8 cellular contexts compared by ENCODE assay signal in genomic region chr11:47980093-47980906, GRCh38. TPM values are rescaled to one million over a fixed set of nuclear protein-coding genes. Genes with fewer than 3 reads are reported as not detected.
DNase-seq lines count a peak whose midpoint lies in the region; ATAC-seq and TF ChIP-seq lines count a peak whose summit lies in the region.

TSS of gene PTPRJ (plus strand) at chr11:47980559. CDS start at chr11:47980913, 354 bp downstream.

- TF ChIP-seq CTCF in OCI-LY3 (IDR thresholded peaks at IDR 0.05; ENCODE audit: low read depth, low read length): no peak
- no peak for TF ChIP-seq CTCF in fibroblast of mammary gland (conservative IDR thresholded peaks at IDR 0.05; ENCODE audit: control insufficient read depth, insufficient read depth, low read depth, low read length)
- TF ChIP-seq CTCF in suprapubic skin (IDR thresholded peaks at IDR 0.05): no peak

- DNase-seq in NCI-H748 (lab: John Stamatoyannopoulos, UW; ENCODE audit: unreplicated experiment) (peak; percentile 72), NCI-H748 treated with DMSO at 0.1 percent for 48 hours (lab: John Stamatoyannopoulos, UW) (no peak), fibroblast of mammary gland (ENCODE audit: low read depth) (no peak), naive B cell (peak; percentile 56), suprapubic skin (ENCODE audit: low spot score in 2 of 2) (peak in 1 of 2 donors; percentile 67)

- peaks cover 48% of the 10 kb centered on the region for H3K79me2 ChIP-seq in OCI-LY3 (ENCODE audit: low read length)

- H4K20me1 ChIP-seq in OCI-LY3 (ENCODE audit: insufficient read depth, low read length): no peaks in the 10 kb centered on the region; the same call in 1 of the 2 replicates

- H3K9me3 Mint-ChIP-seq in activated T-helper 17 cell treated with anti-CD3 and anti-CD28 coated beads, Interleukin-2, amount 50 U/mL, for 72 hours: no peaks in the 10 kb centered on the region
- no peaks in the 10 kb centered on the region for H3K9me3 Mint-ChIP-seq in naive B cell

- peak within 1 kb of the TSS; percentile 91 for H3K4me3 Mint-ChIP-seq in activated T-helper 17 cell treated with anti-CD3 and anti-CD28 coated beads, Interleukin-2, amount 50 U/mL, for 72 hours
- peak within 1 kb of the TSS; percentile 81 to 96 (median 90) for H3K4me3 Mint-ChIP-seq in naive B cell

- peak within 1 kb of the TSS; percentile 97 for H3K9ac ChIP-seq in OCI-LY3 (ENCODE audit: low read length)

- peak within 1 kb of the TSS; percentile 99 for H3K4me2 ChIP-seq in OCI-LY3 (ENCODE audit: low read length)

- peaks cover 31% of the 10 kb centered on the region for H3K36me3 Mint-ChIP-seq in activated T-helper 17 cell treated with anti-CD3 and anti-CD28 coated beads, Interleukin-2, amount 50 U/mL, for 72 hours (ENCODE audit: low read depth)
- H3K36me3 Mint-ChIP-seq in naive B cell: no peaks in the 10 kb centered on the region

- peak in 1 of 2 donors; percentile 35 for TF ChIP-seq POLR2A in suprapubic skin (IDR thresholded peaks at IDR 0.05)

- H3K27ac ChIP-seq in OCI-LY3 (ENCODE audit: low read length) (peak within 1 kb of the TSS; percentile 84), suprapubic skin (peak within 1 kb of the TSS; percentile 71)

- peak within 1 kb of the TSS; percentile 95 for H3K27ac Mint-ChIP-seq in activated T-helper 17 cell treated with anti-CD3 and anti-CD28 coated beads, Interleukin-2, amount 50 U/mL, for 72 hours
- H3K27ac Mint-ChIP-seq in naive B cell: peak within 1 kb of the TSS in 3 of 6 donors; percentile 12 to 68 (median 40)

- no peaks in the 10 kb centered on the region; the same call in 1 of the 2 replicates for H3K27me3 ChIP-seq in OCI-LY3 (ENCODE audit: low read depth, low read length)
- H3K27me3 ChIP-seq in suprapubic skin: no peaks in the 10 kb centered on the region

- peaks cover 17% of the 10 kb centered on the region for H3K4me1 Mint-ChIP-seq in activated T-helper 17 cell treated with anti-CD3 and anti-CD28 coated beads, Interleukin-2, amount 50 U/mL, for 72 hours
- peaks cover 26 to 46% (median 41%) of the 10 kb centered on the region in 3 donors for H3K4me1 Mint-ChIP-seq in naive B cell

- H3K4me3 ChIP-seq in OCI-LY3 (ENCODE audit: low read length) (peak within 1 kb of the TSS; percentile 93), fibroblast of mammary gland (ENCODE audit: control insufficient read depth, low read depth, low read length) (peak within 1 kb of the TSS; percentile 54), suprapubic skin (peak within 1 kb of the TSS; percentile 88)

- H3K4me1 ChIP-seq in OCI-LY3 (ENCODE audit: low read length): peaks cover 42% of the 10 kb centered on the region
- peaks cover 19% of the 10 kb centered on the region for H3K4me1 ChIP-seq in suprapubic skin

- WGBS in suprapubic skin: 16% methylated on average over 10 of the region's 110 CpGs

- no peak for TF ChIP-seq EP300 in suprapubic skin (IDR thresholded peaks at IDR 0.05)

- no peaks in the 10 kb centered on the region for H3K9me3 ChIP-seq in OCI-LY3 (ENCODE audit: insufficient read depth, low read length)
- H3K9me3 ChIP-seq in suprapubic skin: no peaks in the 10 kb centered on the region

- peak within 1 kb of the TSS; percentile 60; the same call in 1 of the 2 replicates for H2AFZ ChIP-seq in OCI-LY3 (ENCODE audit: low read depth, low read length)

- H3K27me3 Mint-ChIP-seq in activated T-helper 17 cell treated with anti-CD3 and anti-CD28 coated beads, Interleukin-2, amount 50 U/mL, for 72 hours: no peaks in the 10 kb centered on the region
- no peaks in the 10 kb centered on the region for H3K27me3 Mint-ChIP-seq in naive B cell

- peak; percentile 41 for ATAC-seq in HG03025 (IDR thresholded peaks at IDR 0.05; ENCODE audit: low FRiP score, unreplicated experiment)
- peak; percentile 59 for ATAC-seq in activated T-helper 17 cell treated with anti-CD3 and anti-CD28 coated beads, Interleukin-2, amount 50 U/mL, for 72 hours (replicated peaks)
- peak; percentile 75 for ATAC-seq in naive B cell (ENCODE audit: low read depth in 2 of 2)

- H3K36me3 ChIP-seq in OCI-LY3 (replicated peaks; ENCODE audit: low read depth, low read length) (peaks cover 12% of the 10 kb centered on the region), suprapubic skin (no peaks in the 10 kb centered on the region)

RNA-seq across cellular contexts. Expression of gene PTPRJ, which starts in this region (rescaled TPM):
- 10 to 100 TPM; 36.1 to 52.8 TPM for total RNA-seq in activated T-helper 17 cell treated with anti-CD3 and anti-CD28 coated beads, Interleukin-2, amount 50 U/mL, for 72 hours
- 10 to 100 TPM in 4 of 6 donors, 1 to 10 TPM in 2; 4.3 to 15.1 (median 11.6) TPM for polyA plus RNA-seq in naive B cell (ENCODE audit: low read depth in 6 of 6)
- total RNA-seq in suprapubic skin: 10 to 100 TPM in 3 of 4 donors, 1 to 10 TPM in 1; 4.0 to 15.5 (median 13.1) TPM

Comparison
In these comparisons a context has a peak if more than half of its experiments do, and no peak if none do; other contexts are left out.
1. DNase-seq: peak in NCI-H748 (single experiment) and naive B cell (single experiment); none in NCI-H748 treated with DMSO at 0.1 percent for 48 hours (single experiment) and fibroblast of mammary gland (single experiment).
2. Peak in every context shown above with its lines, with median percentiles within 50 percentile points of each other: ATAC-seq and H3K4me3 ChIP-seq.